ENCODE assay signal across 9 cellular contexts in genomic region chr10:44960098-44960480, GRCh38. TPM values are rescaled to one million over a fixed set of nuclear protein-coding genes. Genes with fewer than 3 reads are reported as not detected.
DNase-seq lines count a peak whose midpoint lies in the region; ATAC-seq and TF ChIP-seq lines count a peak whose summit lies in the region.
"Had no signal": no experiment of that assay in that cellular context is flagged by ENCODE, and none has a peak within 500 bp of the region (broad histone marks: within the 10 kb centered on the region; RNA-seq: fewer than 3 reads in every experiment).

No MANE protein-coding gene starts in this region.

- no peak overlapping the region for H2BK120ac ChIP-seq in mesendoderm (ENCODE audit: low read depth, low read length)

- ATAC-seq in Right ventricle myocardium superior (ENCODE audit: poor library complexity) (no peak), left cardiac atrium (no peak), upper lobe of right lung (no peak), GM21619 (IDR thresholded peaks at IDR 0.05; ENCODE audit: unreplicated experiment) (no peak)

- no peak overlapping the region for H3K18ac ChIP-seq in mesendoderm (ENCODE audit: low read length)

- DNase-seq in Right ventricle myocardium superior (peak; percentile 43), left cardiac atrium (no peak), mesendoderm (peak; percentile 68), upper lobe of right lung (no peak), ecto neural progenitor cell (ENCODE audit: low spot score) (no peak), SKM-1 treated with dmso at 0.1 percent for 144 hours (lab: John Stamatoyannopoulos, UW; ENCODE audit: unreplicated experiment) (no peak)

- no peaks in the 10 kb centered on the region for H3K79me2 ChIP-seq in mesendoderm (ENCODE audit: control insufficient read depth, insufficient read depth, low read length)

- peaks cover 7% of the 10 kb centered on the region for H3K27me3 Mint-ChIP-seq in brain

- peaks cover 12% of the 10 kb centered on the region for H3K36me3 Mint-ChIP-seq in brain

- peaks cover 6% of the 10 kb centered on the region for H3K4me1 ChIP-seq in mesendoderm (ENCODE audit: control insufficient read depth, low read depth, low read length)
- peaks cover 50% of the 10 kb centered on the region for H3K4me1 ChIP-seq in upper lobe of right lung

- H3K4me2 ChIP-seq in mesendoderm (ENCODE audit: low read length) = peak overlapping the region; percentile 99

- no peak overlapping the region for H3K23ac ChIP-seq in mesendoderm (ENCODE audit: low read length)

- peak overlapping the region; percentile 39 to 88 (median 82) for H3K27ac Mint-ChIP-seq in brain

- no peak overlapping the region for H3K4me3 ChIP-seq in mesendoderm (ENCODE audit: low read length)
- H3K4me3 ChIP-seq in upper lobe of right lung = peak overlapping the region; percentile 83

- H2BK5ac ChIP-seq in mesendoderm (ENCODE audit: low read length) = no peak overlapping the region

- no peaks in the 10 kb centered on the region for H3K27me3 ChIP-seq in mesendoderm (ENCODE audit: insufficient read depth, low read length, poor library complexity)
- no peaks in the 10 kb centered on the region for H3K27me3 ChIP-seq in upper lobe of right lung

- TF ChIP-seq CTCF in brain (conservative IDR thresholded peaks at IDR 0.05) = no peak
- no peak for TF ChIP-seq CTCF in upper lobe of right lung (IDR thresholded peaks at IDR 0.05)

- WGBS in mesendoderm (ENCODE audit: extremely low coverage, insufficient coverage, low lambda C conversion rate) = no CpG with 5 or more reads among the region's 8 CpGs

- H2BK15ac ChIP-seq in mesendoderm (replicated peaks; ENCODE audit: low read depth) = no peak overlapping the region

- H3K79me1 ChIP-seq in mesendoderm (ENCODE audit: low read length) = no peaks in the 10 kb centered on the region

- peak overlapping the region; percentile 19 for H3K56ac ChIP-seq in mesendoderm (ENCODE audit: low read length)

- peak overlapping the region; percentile 85 to 90 (median 87) for H3K4me3 Mint-ChIP-seq in brain

- no peak overlapping the region for H3K4ac ChIP-seq in mesendoderm (ENCODE audit: low read depth, low read length)

- intact Hi-C loops in Right ventricle myocardium superior (cut with DNase I) = no loop called here
- intact Hi-C loops in left cardiac atrium (cut with DNase I) = no loop called here
- intact Hi-C loops in upper lobe of right lung (cut with DNase I) = no loop called here

- H3K4me1 Mint-ChIP-seq in brain = peaks cover 72% of the 10 kb centered on the region

- H3K36me3 ChIP-seq in mesendoderm (ENCODE audit: control insufficient read depth, insufficient read depth, low read length) = no peaks in the 10 kb centered on the region
- peaks cover 4% of the 10 kb centered on the region for H3K36me3 ChIP-seq in upper lobe of right lung

- H4K8ac ChIP-seq in mesendoderm (ENCODE audit: low read depth, low read length) = no peak overlapping the region

- no peak overlapping the region for H2AK5ac ChIP-seq in mesendoderm (ENCODE audit: low read length)

- no peaks in the 10 kb centered on the region for H3K9me3 ChIP-seq in upper lobe of right lung

- H3K27ac ChIP-seq in mesendoderm (ENCODE audit: low read depth, low read length) = no peak overlapping the region
- H3K27ac ChIP-seq in upper lobe of right lung = peak overlapping the region; percentile 96

- H3K9ac ChIP-seq in mesendoderm (ENCODE audit: low read length) = peak overlapping the region; percentile 68

- H3K9me3 Mint-ChIP-seq in brain = peaks cover 0 to 7% (median 2%) of the 10 kb centered on the region in 5 experiments

- H4K5ac ChIP-seq in mesendoderm (ENCODE audit: low read length) = no peak overlapping the region

RNA-seq across cellular contexts. Expression of gene RASSF4, which starts 0.5 kb away (rescaled TPM):
- total RNA-seq in Right ventricle myocardium superior (87.5 TPM), left cardiac atrium (10 to 100 TPM; 48.9 to 71.5 TPM), upper lobe of right lung (40.9 TPM)
- 23.9 TPM for polyA plus RNA-seq in brain (ENCODE audit: insufficient read depth, low read depth, low replicate concordance)
- 3.1 TPM for polyA plus RNA-seq in mesendoderm (2013, experiment 1 of 2)
- polyA plus RNA-seq in mesendoderm (2013, experiment 2 of 2) = 3.9 TPM

RNA-seq across cellular contexts. Expression of gene DEPP1, which starts 18.5 kb away (rescaled TPM):
- total RNA-seq in Right ventricle myocardium superior = 35.1 TPM
- total RNA-seq in left cardiac atrium = 10 to 100 TPM; 36.7 to 49.2 TPM
- 33.5 TPM for polyA plus RNA-seq in brain (ENCODE audit: insufficient read depth, low read depth, low replicate concordance)
- 0.10 TPM for polyA plus RNA-seq in mesendoderm (2013, experiment 1 of 2)
- polyA plus RNA-seq in mesendoderm (2013, experiment 2 of 2) = 0.10 TPM
- 160 TPM for total RNA-seq in upper lobe of right lung

RNA-seq across cellular contexts. Expression of gene ZNF22, which starts 40.6 kb away (rescaled TPM):
- 11.4 TPM for total RNA-seq in Right ventricle myocardium superior
- 10 to 100 TPM; 18.9 to 21.1 TPM for total RNA-seq in left cardiac atrium
- polyA plus RNA-seq in brain (ENCODE audit: insufficient read depth, low read depth, low replicate concordance) = 20.2 TPM
- 64.7 TPM for polyA plus RNA-seq in mesendoderm (2013, experiment 1 of 2)
- polyA plus RNA-seq in mesendoderm (2013, experiment 2 of 2) = 63.5 TPM
- total RNA-seq in upper lobe of right lung = 26.9 TPM

RNA-seq across cellular contexts. Expression of gene TMEM72, which starts 49.0 kb away (rescaled TPM):
- total RNA-seq in Right ventricle myocardium superior (not detected), left cardiac atrium (under 1 TPM; 0.21 to 0.27 TPM), upper lobe of right lung (not detected)
- not detected for polyA plus RNA-seq in brain (ENCODE audit: insufficient read depth, low read depth, low replicate concordance)
- polyA plus RNA-seq in mesendoderm (2013, experiment 1 of 2) = not detected
- polyA plus RNA-seq in mesendoderm (2013, experiment 2 of 2) = not detected
- total RNA-seq: T-helper 1 cell treated with Interleukin-12 subunit alpha and Interleukin-12 subunit beta and Interleukin-4 antibody, amounts not matched to agents 30 ng/mL and 1 ng/mL, for 36 hours had no signal

Comparison
In these comparisons a context has a peak if more than half of its experiments do, and no peak if none do; other contexts are left out.
1. DNase-seq: peak in Right ventricle myocardium superior (single experiment) and mesendoderm (single experiment); none in left cardiac atrium (single experiment), upper lobe of right lung (single experiment), ecto neural progenitor cell (single experiment) and SKM-1 treated with dmso at 0.1 percent for 144 hours (single experiment).